ENCODE assay signal across 25 cellular contexts in the genomic region with DNA sequence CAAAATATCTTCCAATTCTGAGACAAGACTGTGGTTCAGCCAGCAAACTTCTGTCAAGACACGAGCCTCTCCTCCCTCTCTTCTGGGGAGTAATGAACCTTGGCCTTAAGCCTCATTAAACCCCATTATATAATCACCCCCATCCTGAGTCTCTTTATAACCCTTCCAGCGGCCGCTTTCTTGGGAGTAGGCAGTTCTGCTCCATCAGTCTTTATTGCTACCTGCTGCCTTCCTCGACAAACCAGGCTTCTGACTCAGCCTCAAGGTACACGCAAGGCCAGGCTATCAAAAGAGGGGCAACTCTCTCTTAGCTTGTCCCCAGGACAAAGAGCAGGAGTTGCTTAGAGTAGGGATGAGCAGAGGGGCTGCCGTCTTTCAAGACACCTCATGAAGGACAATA.
"Had no signal": no experiment of that assay in that cellular context is flagged by ENCODE, and none has a peak within 500 bp of the region (broad histone marks: within the 10 kb centered on the region; RNA-seq: fewer than 3 reads in every experiment).

No MANE protein-coding gene starts in this region.

- H3K4me3 ChIP-seq: gastrocnemius medialis, hepatocyte, lower lobe of right lung, skin epidermis, thoracic aorta, uterus had no signal

- DNase-seq: activated CD4-positive, alpha-beta T cell treated with anti-CD3 and anti-CD28 coated beads, Interleukin-2, amount 50 U/mL, for 1 hour; activated CD8-positive, alpha-beta memory T cell treated with anti-CD3 and anti-CD28 coated beads, Interleukin-2, amount 10 ng/mL, durations not matched to agents 7 days and 5 days; activated CD8-positive, alpha-beta T cell treated with anti-CD3 and anti-CD28 coated beads, Interleukin-2, amount 10 ng/mL, durations not matched to agents 7 days and 5 days; activated naive CD4-positive, alpha-beta T cell; activated T-cell treated with anti-CD3 and anti-CD28 coated beads, Interleukin-2, amount 50 U/mL, for 48 hours; anterior cingulate cortex; effector CD4-positive, alpha-beta T cell; gastrocnemius medialis; islet precursor cell; lower lobe of right lung; mesendoderm; natural killer cell; retina; stimulated activated CD4-positive, alpha-beta T cell treated with anti-CD3 and anti-CD28 coated beads, Interleukin-4, amount 100 ng/mL, for 24 hours; T1000; trophoblast cell; uterus had no signal

- H3K79me2 ChIP-seq: hepatocyte had no signal

- H3K36me3 ChIP-seq: gastrocnemius medialis, lower lobe of right lung, thoracic aorta, uterus had no signal

- H2AFZ ChIP-seq: hepatocyte had no signal

- ATAC-seq: activated CD8-positive, alpha-beta memory T cell treated with anti-CD3 and anti-CD28 coated beads, Interleukin-2, amount 10 ng/mL, durations not matched to agents 7 days and 5 days; activated CD8-positive, alpha-beta T cell treated with anti-CD3 and anti-CD28 coated beads, Interleukin-2, amount 10 ng/mL, durations not matched to agents 7 days and 5 days; activated naive CD4-positive, alpha-beta T cell treated with anti-CD3 and anti-CD28 coated beads, Interleukin-2, amount 50 U/mL, for 72 hours; gastrocnemius medialis; left lobe of liver; lower lobe of right lung; natural killer cell; sciatic nerve; stimulated activated effector memory CD8-positive, alpha-beta T cell treated with anti-CD3 and anti-CD28 coated beads, Interleukin-12 subunit alpha, Interleukin-12 subunit beta, amount 100 ng/mL, for 72 hours; WTC11 had no signal

- H3K4me2 ChIP-seq: hepatocyte had no signal

- H3K4me1 ChIP-seq: gastrocnemius medialis, lower lobe of right lung, uterus had no signal

- H3K27me3 ChIP-seq: hepatocyte, uterus had no signal

- H3K9me3 ChIP-seq: gastrocnemius medialis, lower lobe of right lung, thoracic aorta, uterus had no signal

- H3K27ac ChIP-seq: gastrocnemius medialis, hepatocyte, lower lobe of right lung, skin epidermis, thoracic aorta, uterus had no signal
